ENCODE assay signal across 8 cellular contexts in genomic region chr7:35185908-35186731, GRCh38.
DNase-seq lines count a peak whose midpoint lies in the region; ATAC-seq and TF ChIP-seq lines count a peak whose summit lies in the region.

No MANE protein-coding gene starts in this region.

- no peak overlapping the region for H3K4me2 ChIP-seq in Karpas-422 (ENCODE audit: low read depth, low read length, poor library complexity, severe bottlenecking)

- H3K4me1 ChIP-seq in SJSA1 (replicated peaks) = no peaks in the 10 kb centered on the region
- H3K4me1 ChIP-seq in colonic mucosa = no peaks in the 10 kb centered on the region
- no peaks in the 10 kb centered on the region for H3K4me1 ChIP-seq in lower lobe of right lung
- H3K4me1 ChIP-seq in thyroid gland = peaks cover 0 to 12% of the 10 kb centered on the region in 2 donors
- H3K4me1 ChIP-seq in Karpas-422 (ENCODE audit: low read length) = no peaks in the 10 kb centered on the region

- H3K4me3 ChIP-seq in AG04450 (ENCODE audit: low read depth, low read length) = peak overlapping the region; percentile 54
- H3K4me3 ChIP-seq in SJSA1 = peak overlapping the region; percentile 42
- H3K4me3 ChIP-seq in colonic mucosa = peak overlapping the region; percentile 20
- peak overlapping the region; percentile 36 for H3K4me3 ChIP-seq in lower lobe of right lung
- H3K4me3 ChIP-seq in thyroid gland (replicated peaks in 1 of 3) = peak overlapping the region; percentile 3 to 25 (median 17)
- H3K4me3 ChIP-seq in Karpas-422 (ENCODE audit: low read length) = no peak overlapping the region

- POLR2A ChIA-PET in AG04450 (lab: Yijun Ruan, JAX) = no interaction called here

- no peaks in the 10 kb centered on the region for H3K79me2 ChIP-seq in Karpas-422 (ENCODE audit: low read length)

- no peak for TF ChIP-seq POLR2A in thyroid gland (IDR thresholded peaks at IDR 0.05)

- H2AFZ ChIP-seq in Karpas-422 (ENCODE audit: low read length) = no peak overlapping the region

- no peaks in the 10 kb centered on the region for H3K27me3 ChIP-seq in AG04450 (ENCODE audit: control insufficient read depth, insufficient read depth, low read length)
- H3K27me3 ChIP-seq in SJSA1 (replicated peaks) = no peaks in the 10 kb centered on the region
- peaks cover 19% of the 10 kb centered on the region for H3K27me3 ChIP-seq in colonic mucosa
- H3K27me3 ChIP-seq in lower lobe of right lung (ENCODE audit: low read depth) = peaks cover 28% of the 10 kb centered on the region
- H3K27me3 ChIP-seq in thyroid gland = no peaks in the 10 kb centered on the region
- H3K27me3 ChIP-seq in Karpas-422 (ENCODE audit: low read length) = no peaks in the 10 kb centered on the region

- H3K27ac ChIP-seq in AG04450 (ENCODE audit: low read depth, low read length) = no peak overlapping the region
- H3K27ac ChIP-seq in SJSA1 = peak overlapping the region; percentile 65
- no peak overlapping the region for H3K27ac ChIP-seq in colonic mucosa
- H3K27ac ChIP-seq in lower lobe of right lung = no peak overlapping the region
- no peak overlapping the region for H3K27ac ChIP-seq in thyroid gland
- H3K27ac ChIP-seq in Karpas-422 (ENCODE audit: low read length) = no peak overlapping the region

- H4K20me1 ChIP-seq in Karpas-422 (ENCODE audit: insufficient read depth, low read depth, low read length) = no peaks in the 10 kb centered on the region

- no peaks in the 10 kb centered on the region for H3K36me3 ChIP-seq in SJSA1
- H3K36me3 ChIP-seq in colonic mucosa = no peaks in the 10 kb centered on the region
- H3K36me3 ChIP-seq in lower lobe of right lung = no peaks in the 10 kb centered on the region
- H3K36me3 ChIP-seq in thyroid gland = no peaks in the 10 kb centered on the region
- no peaks in the 10 kb centered on the region for H3K36me3 ChIP-seq in Karpas-422 (ENCODE audit: insufficient read depth, low read length)

- TF ChIP-seq CTCF in AG04450 (IDR thresholded peaks at IDR 0.05; ENCODE audit: low read depth, low read length) (peak; percentile 22; the same call in 1 of the 2 replicates), colonic mucosa (IDR thresholded peaks at IDR 0.05) (no peak), lower lobe of right lung (IDR thresholded peaks at IDR 0.05) (no peak), thyroid gland (IDR thresholded peaks at IDR 0.05) (no peak)

- H3K9me3 ChIP-seq in AG04450 (ENCODE audit: control insufficient read depth, insufficient read depth, low read length) (no peaks in the 10 kb centered on the region), SJSA1 (replicated peaks) (no peaks in the 10 kb centered on the region), colonic mucosa (no peaks in the 10 kb centered on the region), lower lobe of right lung (no peaks in the 10 kb centered on the region), thyroid gland (no peaks in the 10 kb centered on the region), Karpas-422 (ENCODE audit: low read length) (no peaks in the 10 kb centered on the region)

- no peaks in the 10 kb centered on the region for H3K9me2 ChIP-seq in Karpas-422 (replicated peaks; ENCODE audit: insufficient read depth, low read length)

- 1% methylated on average over 20 to 22 of the region's 67 CpGs for WGBS in thyroid gland, 2 donors

- intact Hi-C loops in colonic mucosa (cut with DNase I) (no loop called here), lower lobe of right lung (cut with DNase I) (no loop called here), thyroid gland (cut with DNase I) (loop anchor here (10.0 kb wide), 1 partner anchor 339 kb away; no protein-coding TSS in a partner anchor)

- peak; percentile 62 for ATAC-seq in lower lobe of right lung

- CTCF ChIA-PET in AG04450 (lab: Charles Lee) = interaction anchor here (0.7 to 1.2 kb wide), 3 partner anchors 326 to 1256 kb away, joined by 3 read pairs; no protein-coding TSS in a partner anchor

- no peak overlapping the region for H3K9ac ChIP-seq in colonic mucosa (ENCODE audit: low read depth in 2 of 2, low read length in 2 of 2)
- H3K9ac ChIP-seq in Karpas-422 (ENCODE audit: low read length) = no peak overlapping the region

- no peak for DNase-seq in AG04450 (ENCODE audit: low read depth, low spot score)
- DNase-seq in HK-2 (ENCODE audit: unreplicated experiment) = peak; percentile 81
- DNase-seq in SJSA1 (ENCODE audit: low read depth in 1 of 2, low spot score in 2 of 2) = peak; percentile 67 to 80
- DNase-seq in colonic mucosa = no peak
- DNase-seq in lower lobe of right lung = no peak
- peak; percentile 22 to 23 for DNase-seq in thyroid gland
- no peak for DNase-seq in Karpas-422
- no peak for DNase-seq in NAMALWA (ENCODE audit: low spot score)

Comparison
In these comparisons a context has a peak if more than half of its experiments do, and no peak if none do; other contexts are left out.
1. DNase-seq: peak in HK-2 (single experiment), SJSA1 (2 of 2) and thyroid gland (2 of 2); none in AG04450 (single experiment), colonic mucosa (single experiment), lower lobe of right lung (single experiment), Karpas-422 (single experiment) and NAMALWA (single experiment).